ENCODE assay signal across 10 cellular contexts in genomic region chr9:94188246-94188645, GRCh38.
"Had no signal": no experiment of that assay in that cellular context is flagged by ENCODE, and none has a peak within 500 bp of the region (broad histone marks: within the 10 kb centered on the region; RNA-seq: fewer than 3 reads in every experiment).

No MANE protein-coding gene starts in this region.

- FAIRE-seq: H1 had no signal

- H3K27ac ChIP-seq: GM23248 had no signal

- H3K27ac Mint-ChIP-seq: GM23338, H9, HFFc6 had no signal

- H3K9me3 ChIP-seq: HAP-1 had no signal

- H3K4me3 ChIP-seq: GM23248, GM23338, HAP-1 had no signal

- H3K4me1 ChIP-seq: HAP-1 had no signal

- H3K4me3 Mint-ChIP-seq: GM23338, H9, HFFc6 had no signal

- DNase-seq: GM23248, GOT3, H7, H9, HCEC 1CT, HFFc6 had no signal

- H3K4me2 ChIP-seq: GM23338 had no signal

- H3K36me3 ChIP-seq: HAP-1 had no signal

- ATAC-seq: GM23338, HCT116 had no signal

- H2AFZ ChIP-seq: GM23248, GM23338 had no signal

- H3K4me1 Mint-ChIP-seq: GM23338, H9 had no signal

- H3K9ac ChIP-seq: GM23248 had no signal
